In the genomic region with DNA sequence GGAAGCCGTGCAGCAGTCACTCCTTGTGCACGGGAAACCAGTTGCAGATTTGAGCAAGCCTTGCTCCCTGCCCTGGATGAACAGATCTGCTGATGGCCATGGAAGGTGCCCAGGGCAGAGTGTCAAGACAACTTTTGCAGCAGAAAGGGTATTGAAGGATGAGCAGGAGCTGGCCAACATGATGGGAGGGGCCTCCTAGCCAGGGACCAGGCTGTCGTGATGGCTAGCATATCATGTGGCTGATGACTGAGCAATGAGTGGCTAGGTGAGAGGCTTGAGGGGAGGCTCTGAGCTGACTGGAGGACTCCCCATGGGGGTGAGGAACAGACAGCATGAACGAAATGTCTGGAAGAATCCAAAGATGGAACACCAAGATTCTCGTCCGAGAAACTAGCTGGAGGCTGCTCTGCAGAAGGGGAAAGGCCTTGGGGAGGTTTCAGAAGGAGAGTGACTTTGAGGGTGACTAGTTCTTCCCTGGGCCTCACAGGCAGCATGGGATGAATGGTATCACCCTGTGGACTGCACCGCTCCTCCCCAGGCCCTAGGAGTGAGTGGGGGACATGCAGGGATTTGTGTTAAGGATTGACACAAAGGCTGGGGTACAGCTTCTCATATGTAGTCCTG, we compare ENCODE assay signal across 25 cellular contexts. TPM values are rescaled to one million over a fixed set of nuclear protein-coding genes. Genes with fewer than 3 reads are reported as not detected.
DNase-seq lines count a peak whose midpoint lies in the region; TF ChIP-seq lines count a peak whose summit lies in the region.
"Had no signal": no experiment of that assay in that cellular context is flagged by ENCODE, and none has a peak within 500 bp of the region (broad histone marks: within the 10 kb centered on the region; RNA-seq: fewer than 3 reads in every experiment).

No MANE protein-coding gene starts in this region.

- POLR2A ChIA-PET in Caco-2 (lab: Charles Lee), result no interaction called here

- TF ChIP-seq CTCF in Caco-2 (IDR thresholded peaks at IDR 0.05; ENCODE audit: insufficient read depth in 1 of 2, low read depth in 1 of 2, low read length in 1 of 2, severe bottlenecking in 1 of 2, unreplicated experiment in 1 of 2), result no peak
- no peak for TF ChIP-seq CTCF in colonic mucosa (IDR thresholded peaks at IDR 0.05)

- H3K4me1 Mint-ChIP-seq in Caco-2 (ENCODE audit: low read depth, unreplicated experiment) (peaks cover 32% of the 10 kb centered on the region), IgD-negative memory B cell (peaks cover 23 to 49% (median 38%) of the 10 kb centered on the region in 3 donors)

- no TSS peak for BruUV-seq in Caco-2 (replicated peaks; lab: Mats Ljungman, UMichigan)

- no peaks in the 10 kb centered on the region for H3K27me3 ChIP-seq in Caco-2 (replicated peaks; ENCODE audit: control insufficient read depth, insufficient read depth, low read length)
- no peaks in the 10 kb centered on the region for H3K27me3 ChIP-seq in colonic mucosa
- no peaks in the 10 kb centered on the region for H3K27me3 ChIP-seq in skeletal muscle tissue (ENCODE audit: control insufficient read depth in 3 of 3, insufficient read depth in 3 of 3, low read length in 3 of 3)
- H3K27me3 ChIP-seq: spleen had no signal

- no peaks in the 10 kb centered on the region for H3K9me3 ChIP-seq in Caco-2
- H3K9me3 ChIP-seq in colonic mucosa, result no peaks in the 10 kb centered on the region
- no peaks in the 10 kb centered on the region for H3K9me3 ChIP-seq in skeletal muscle tissue (ENCODE audit: control insufficient read depth in 3 of 3, low read length in 3 of 3)
- H3K9me3 ChIP-seq: lower lobe of right lung, mucosa of descending colon, spleen had no signal

- no peaks in the 10 kb centered on the region for H3K36me3 Mint-ChIP-seq in Caco-2 (ENCODE audit: insufficient read depth, unreplicated experiment)
- peaks cover 3% of the 10 kb centered on the region for H3K36me3 Mint-ChIP-seq in IgD-negative memory B cell
- H3K36me3 Mint-ChIP-seq: activated naive CD8-positive, alpha-beta T cell treated with anti-CD3 and anti-CD28 coated beads, Interleukin-2, amount 10 ng/mL, durations not matched to agents 7 days and 5 days had no signal

- CTCF ChIA-PET in Caco-2 (lab: Charles Lee), result interaction anchor here (0.8 kb wide), 1 partner anchor 82 kb away, joined by 3 read pairs; no protein-coding TSS in a partner anchor

- H3K4me3 ChIP-seq in Caco-2 (ENCODE audit: low read depth, low read length) (no peak overlapping the region), colonic mucosa (no peak overlapping the region), skeletal muscle tissue (ENCODE audit: low read length in 3 of 3) (no peak overlapping the region)
- H3K4me3 ChIP-seq: GM23248, lower lobe of right lung, mucosa of descending colon, SK-N-MC, spleen had no signal

- H3K27me3 Mint-ChIP-seq in Caco-2 (ENCODE audit: insufficient read depth, unreplicated experiment) (no peaks in the 10 kb centered on the region), IgD-negative memory B cell (no peaks in the 10 kb centered on the region)
- H3K27me3 Mint-ChIP-seq: activated CD4-positive, alpha-beta T cell treated with anti-CD3 and anti-CD28 coated beads for 36 hours; activated naive CD8-positive, alpha-beta T cell treated with anti-CD3 and anti-CD28 coated beads, Interleukin-2, amount 10 ng/mL, durations not matched to agents 7 days and 5 days; CD4-positive, alpha-beta T cell had no signal

- intact Hi-C loops in Caco-2 (cut with micrococcal nuclease; ENCODE audit: unreplicated experiment) (no loop called here), colonic mucosa (cut with DNase I) (no loop called here)

- peak overlapping the region; percentile 34 for H3K27ac Mint-ChIP-seq in Caco-2 (ENCODE audit: unreplicated experiment)
- peak overlapping the region in 2 of 3 donors; percentile 5 to 82 for H3K27ac Mint-ChIP-seq in IgD-negative memory B cell
- H3K27ac Mint-ChIP-seq: activated CD4-positive, alpha-beta T cell treated with anti-CD3 and anti-CD28 coated beads for 36 hours; activated CD8-positive, alpha-beta T cell treated with anti-CD3 and anti-CD28 coated beads, Interleukin-2, amount 10 ng/mL, durations not matched to agents 7 days and 5 days; activated naive CD8-positive, alpha-beta T cell treated with anti-CD3 and anti-CD28 coated beads, Interleukin-2, amount 10 ng/mL, durations not matched to agents 7 days and 5 days; CD4-positive, alpha-beta T cell had no signal

- no peaks in the 10 kb centered on the region for H3K9me3 Mint-ChIP-seq in Caco-2 (ENCODE audit: unreplicated experiment)
- no peaks in the 10 kb centered on the region for H3K9me3 Mint-ChIP-seq in IgD-negative memory B cell
- H3K9me3 Mint-ChIP-seq: activated naive CD8-positive, alpha-beta T cell treated with anti-CD3 and anti-CD28 coated beads, Interleukin-2, amount 10 ng/mL, durations not matched to agents 7 days and 5 days; CD4-positive, alpha-beta T cell; nephron had no signal

- H3K36me3 ChIP-seq in Caco-2 (ENCODE audit: control insufficient read depth, insufficient read depth, low read length) (no peaks in the 10 kb centered on the region; the same call in 1 of the 2 replicates), colonic mucosa (no peaks in the 10 kb centered on the region), skeletal muscle tissue (ENCODE audit: control insufficient read depth in 3 of 3, insufficient read depth in 3 of 3, low read length in 3 of 3) (no peaks in the 10 kb centered on the region)
- H3K36me3 ChIP-seq: lower lobe of right lung, spleen had no signal

- H3K9ac ChIP-seq in colonic mucosa (ENCODE audit: low read depth in 2 of 2, low read length in 2 of 2), result peak overlapping the region in 1 of 2 donors; percentile 42
- no peak overlapping the region for H3K9ac ChIP-seq in skeletal muscle tissue (ENCODE audit: low read depth in 1 of 3, low read length in 3 of 3)
- H3K9ac ChIP-seq: GM23248 had no signal

- H3K27ac ChIP-seq in colonic mucosa (peak overlapping the region; percentile 76), skeletal muscle tissue (ENCODE audit: low read depth, low read length) (peak overlapping the region; percentile 86)
- H3K27ac ChIP-seq: GM23248, HL-60, lower lobe of right lung, SK-N-MC, spleen had no signal

- DNase-seq in Caco-2 (no peak), colonic mucosa (no peak), anterior cingulate cortex (lab: John Stamatoyannopoulos, UW) (no peak), H4 (ENCODE audit: low spot score) (no peak), NCI-H2081 (lab: John Stamatoyannopoulos, UW) (no peak)
- DNase-seq: activated CD4-positive, alpha-beta T cell treated with anti-CD3 and anti-CD28 coated beads for 36 hours; activated CD8-positive, alpha-beta T cell treated with anti-CD3 and anti-CD28 coated beads, Interleukin-2, amount 10 ng/mL, durations not matched to agents 7 days and 5 days; activated naive CD8-positive, alpha-beta T cell treated with anti-CD3 and anti-CD28 coated beads, Interleukin-2, amount 10 ng/mL, durations not matched to agents 7 days and 5 days; activated T-cell treated with anti-CD3 and anti-CD28 coated beads for 4 hours; CD4-positive, alpha-beta T cell; GM23248; kidney; lower lobe of right lung; NCI-H1092 treated with DMSO at 0.1 percent for 48 hours; NCI-H187 treated with DMSO at 0.1 percent for 48 hours; NCI-H526 treated with DMSO at 0.1 percent for 48 hours; RPMI8226; spleen; T-helper 2 cell had no signal

- H3K4me1 ChIP-seq in Caco-2 (peaks cover 29% of the 10 kb centered on the region), colonic mucosa (no peaks in the 10 kb centered on the region), skeletal muscle tissue (ENCODE audit: control insufficient read depth in 3 of 3, insufficient read depth in 3 of 3, low read length in 3 of 3) (peaks cover 35 to 71% (median 46%) of the 10 kb centered on the region in 3 donors)

- H3K4me3 Mint-ChIP-seq in Caco-2 (ENCODE audit: unreplicated experiment) (no peak overlapping the region), IgD-negative memory B cell (peak overlapping the region in 1 of 4 donors; percentile 14)
- H3K4me3 Mint-ChIP-seq: activated CD4-positive, alpha-beta T cell treated with anti-CD3 and anti-CD28 coated beads for 36 hours; activated CD8-positive, alpha-beta T cell treated with anti-CD3 and anti-CD28 coated beads, Interleukin-2, amount 10 ng/mL, durations not matched to agents 7 days and 5 days; activated naive CD8-positive, alpha-beta T cell treated with anti-CD3 and anti-CD28 coated beads, Interleukin-2, amount 10 ng/mL, durations not matched to agents 7 days and 5 days; CD4-positive, alpha-beta T cell; nephron had no signal

RNA-seq across cellular contexts. Expression of a gene that starts 18.5 kb away (rescaled TPM):
- total RNA-seq in Caco-2 (2022) (7.7 and 8.0 TPM in 2 replicates), colonic mucosa (10 to 100 TPM; 13.9 to 41.8 TPM), skeletal muscle tissue (4.2 TPM)
- polyA plus RNA-seq in IgD-negative memory B cell, result 10.9 TPM
- 0.62 and 0.77 TPM in 2 replicates for total RNA-seq in H4 (2014; rRNA removed; shearing (Covaris generic))
